In the genomic region with DNA sequence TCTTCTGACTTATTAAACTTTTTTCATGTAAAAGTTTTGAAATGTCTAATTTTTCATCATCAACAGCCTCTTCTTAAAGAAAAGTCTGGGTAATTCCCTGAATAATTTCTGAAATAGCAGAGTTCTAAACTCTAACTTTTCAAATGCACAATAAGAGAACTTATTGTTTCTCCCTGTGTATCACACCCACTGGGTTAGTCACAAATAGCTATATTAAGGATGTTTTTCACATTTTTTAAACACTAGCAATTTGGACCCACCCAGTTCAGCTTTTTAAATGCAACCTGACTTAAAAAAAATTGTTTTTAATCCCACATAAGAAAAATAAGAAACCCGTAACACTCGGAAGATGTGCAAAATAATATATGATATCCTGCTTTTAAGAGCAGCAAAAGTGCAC, we compare ENCODE assay signal across 24 cellular contexts.
"Had no signal": no experiment of that assay in that cellular context is flagged by ENCODE, and none has a peak within 500 bp of the region (broad histone marks: within the 10 kb centered on the region; RNA-seq: fewer than 3 reads in every experiment).

No MANE protein-coding gene starts in this region.

- H3K36me3 Mint-ChIP-seq: naive thymus-derived CD4-positive, alpha-beta T cell; neural progenitor cell; type B pancreatic cell had no signal

- H3K27ac Mint-ChIP-seq: dendritic cell treated with granulocyte-macrophage colony-stimulating factor and Interleukin-4, amounts not matched to agents 40 ng/mL and 50 ng/mL, for 4 days; endodermal cell; naive thymus-derived CD4-positive, alpha-beta T cell; nephron; neural progenitor cell; stimulated activated naive CD8-positive, alpha-beta T cell treated with anti-CD3 and anti-CD28 coated beads, Interleukin-15, amount 100 ng/mL, for 72 hours; type B pancreatic cell had no signal

- H3K27ac ChIP-seq: colonic mucosa, epithelial cell of prostate, lower lobe of right lung, neural progenitor cell, prostate gland, spleen, thyroid gland had no signal

- H3K4me3 Mint-ChIP-seq: central memory CD8-positive, alpha-beta T cell; dendritic cell treated with granulocyte-macrophage colony-stimulating factor and Interleukin-4, amounts not matched to agents 40 ng/mL and 50 ng/mL, for 4 days; endodermal cell; naive thymus-derived CD4-positive, alpha-beta T cell; nephron; neural progenitor cell; stimulated activated naive CD8-positive, alpha-beta T cell treated with anti-CD3 and anti-CD28 coated beads, Interleukin-15, amount 100 ng/mL, for 72 hours; type B pancreatic cell had no signal

- H3K9me3 Mint-ChIP-seq: central memory CD8-positive, alpha-beta T cell; dendritic cell treated with granulocyte-macrophage colony-stimulating factor and Interleukin-4, amounts not matched to agents 40 ng/mL and 50 ng/mL, for 4 days; naive thymus-derived CD4-positive, alpha-beta T cell; neural progenitor cell; stimulated activated naive CD8-positive, alpha-beta T cell treated with anti-CD3 and anti-CD28 coated beads, Interleukin-15, amount 100 ng/mL, for 72 hours had no signal

- H3K4me1 Mint-ChIP-seq: endodermal cell, nephron, neural progenitor cell had no signal

- ATAC-seq: esophagus mucosa; left cardiac atrium; left ventricle myocardium superior; lower lobe of right lung; mucosa of descending colon; naive thymus-derived CD4-positive, alpha-beta T cell; sciatic nerve; stimulated activated naive CD8-positive, alpha-beta T cell treated with anti-CD3 and anti-CD28 coated beads, Interleukin-15, amount 100 ng/mL, for 72 hours had no signal

- H3K9me3 ChIP-seq: colonic mucosa, lower lobe of right lung, mucosa of descending colon, prostate gland, right atrium auricular region, spleen, thyroid gland had no signal

- H3K4me1 ChIP-seq: colonic mucosa, lower lobe of right lung, neural progenitor cell, prostate gland, right atrium auricular region had no signal

- H3K9ac ChIP-seq: neural progenitor cell had no signal

- H3K27me3 Mint-ChIP-seq: central memory CD8-positive, alpha-beta T cell; dendritic cell treated with granulocyte-macrophage colony-stimulating factor and Interleukin-4, amounts not matched to agents 40 ng/mL and 50 ng/mL, for 4 days; stimulated activated naive CD8-positive, alpha-beta T cell treated with anti-CD3 and anti-CD28 coated beads, Interleukin-15, amount 100 ng/mL, for 72 hours; type B pancreatic cell had no signal

- H3K36me3 ChIP-seq: colonic mucosa, lower lobe of right lung, neural progenitor cell, prostate gland, right atrium auricular region, spleen, thyroid gland had no signal

- H2AFZ ChIP-seq: neural progenitor cell had no signal

- DNase-seq: colonic mucosa; effector CD8-positive, alpha-beta T cell; endodermal cell; foreskin melanocyte; left cardiac atrium; left ventricle myocardium superior; lower lobe of right lung; mucosa of descending colon; naive thymus-derived CD4-positive, alpha-beta T cell; spleen; stimulated activated naive CD4-positive, alpha-beta T cell; stimulated activated naive CD8-positive, alpha-beta T cell treated with anti-CD3 and anti-CD28 coated beads, Interleukin-15, amount 100 ng/mL, for 72 hours; thyroid gland had no signal

- H3K4me3 ChIP-seq: colonic mucosa, lower lobe of right lung, mucosa of descending colon, neural progenitor cell, prostate gland, right atrium auricular region, skin epidermis, spleen, thyroid gland had no signal

- H3K27me3 ChIP-seq: colonic mucosa, neural progenitor cell, right atrium auricular region, spleen, thyroid gland had no signal

- H3K4me2 ChIP-seq: neural progenitor cell had no signal
